In the genomic region with DNA sequence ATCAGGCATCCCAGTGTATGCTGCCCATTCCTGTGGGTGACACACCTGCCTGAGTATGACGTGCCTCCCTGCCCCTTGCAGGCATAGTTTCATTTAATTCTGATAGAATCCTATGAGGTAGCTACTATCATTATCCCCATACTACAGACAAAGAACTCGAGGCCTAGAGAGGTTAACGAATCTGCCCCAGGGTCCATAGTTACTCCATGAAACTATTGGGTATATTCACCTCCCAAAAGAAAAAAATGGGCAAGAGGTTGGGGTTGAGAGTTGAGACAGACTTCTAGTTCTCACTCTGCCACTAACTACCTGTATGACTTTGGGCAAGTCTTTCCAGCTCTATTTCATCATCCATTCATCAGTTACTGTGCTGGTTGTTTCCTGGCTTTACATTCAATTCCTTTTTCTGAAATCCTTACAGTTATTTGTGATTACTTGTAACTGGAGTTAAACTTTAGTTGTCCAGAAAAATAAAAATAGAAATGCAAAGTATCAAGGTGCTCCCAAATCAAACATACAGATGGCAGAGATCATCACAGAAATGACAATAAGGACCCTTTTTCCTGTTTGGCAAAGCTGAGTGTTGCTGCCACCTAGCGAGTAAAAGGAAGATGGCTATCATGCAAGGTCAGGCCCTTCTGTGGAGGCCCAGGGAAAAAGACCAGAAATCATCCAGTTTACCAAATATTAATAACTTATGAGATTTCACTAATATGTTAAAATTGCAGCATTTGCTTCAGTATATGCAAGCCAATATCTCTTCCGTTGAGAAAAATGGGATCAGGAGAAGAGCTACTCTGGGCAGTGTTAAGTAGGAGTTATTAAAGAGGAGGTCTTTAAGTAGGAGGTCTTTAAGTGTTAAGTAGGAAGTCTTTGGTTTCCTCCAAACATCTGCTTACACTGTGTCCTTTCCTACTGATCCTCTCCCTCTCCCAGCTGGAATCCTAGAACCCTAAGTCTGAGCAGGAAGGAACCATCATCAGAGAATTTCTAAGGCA, we compare ENCODE assay signal across 1 cellular context.
TF ChIP-seq lines count a peak whose summit lies in the region.

No MANE protein-coding gene starts in this region.

TF ChIP-seq in IMR-90, 13 proteins besides CTCF, POLR2A, EP300 and RAD21 (continued from another document):
- TF ChIP-seq, protein P1, sequence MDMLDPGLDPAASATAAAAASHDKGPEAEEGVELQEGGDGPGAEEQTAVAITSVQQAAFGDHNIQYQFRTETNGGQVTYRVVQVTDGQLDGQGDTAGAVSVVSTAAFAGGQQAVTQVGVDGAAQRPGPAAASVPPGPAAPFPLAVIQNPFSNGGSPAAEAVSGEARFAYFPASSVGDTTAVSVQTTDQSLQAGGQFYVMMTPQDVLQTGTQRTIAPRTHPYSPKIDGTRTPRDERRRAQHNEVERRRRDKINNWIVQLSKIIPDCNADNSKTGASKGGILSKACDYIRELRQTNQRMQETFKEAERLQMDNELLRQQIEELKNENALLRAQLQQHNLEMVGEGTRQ (IDR thresholded peaks at IDR 0.05; ENCODE audit: low read depth, low read length) = no peak
- TF ChIP-seq NFE2L2 (IDR thresholded peaks at IDR 0.05; ENCODE audit: low read depth, low read length) (no peak), MAZ (IDR thresholded peaks at IDR 0.05; ENCODE audit: borderline replicate concordance, low read depth, low read length) (no peak), SMC3 (IDR thresholded peaks at IDR 0.05; ENCODE audit: low read depth, low read length) (peak; percentile 62), RCOR1 (IDR thresholded peaks at IDR 0.05; ENCODE audit: insufficient replicate concordance, low read length) (no peak)
- TF ChIP-seq, protein P2, sequence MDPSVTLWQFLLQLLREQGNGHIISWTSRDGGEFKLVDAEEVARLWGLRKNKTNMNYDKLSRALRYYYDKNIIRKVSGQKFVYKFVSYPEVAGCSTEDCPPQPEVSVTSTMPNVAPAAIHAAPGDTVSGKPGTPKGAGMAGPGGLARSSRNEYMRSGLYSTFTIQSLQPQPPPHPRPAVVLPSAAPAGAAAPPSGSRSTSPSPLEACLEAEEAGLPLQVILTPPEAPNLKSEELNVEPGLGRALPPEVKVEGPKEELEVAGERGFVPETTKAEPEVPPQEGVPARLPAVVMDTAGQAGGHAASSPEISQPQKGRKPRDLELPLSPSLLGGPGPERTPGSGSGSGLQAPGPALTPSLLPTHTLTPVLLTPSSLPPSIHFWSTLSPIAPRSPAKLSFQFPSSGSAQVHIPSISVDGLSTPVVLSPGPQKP (IDR thresholded peaks at IDR 0.05; ENCODE audit: borderline replicate concordance, low read depth, low read length) = no peak
